26 cellular contexts compared by ENCODE assay signal in genomic region chr4:122755675-122756074, GRCh38.
"Had no signal": no experiment of that assay in that cellular context is flagged by ENCODE, and none has a peak within 500 bp of the region (broad histone marks: within the 10 kb centered on the region; RNA-seq: fewer than 3 reads in every experiment).

No MANE protein-coding gene starts in this region.

- FAIRE-seq: bronchial epithelial cell, kidney, pancreas, TTC549 had no signal

- H3K4me1 ChIP-seq: foreskin keratinocyte, pancreas, psoas muscle, thyroid gland, upper lobe of right lung had no signal

- H3K4me3 ChIP-seq: coronary artery, lung, pancreas, psoas muscle, right atrium auricular region, thyroid gland, upper lobe of right lung had no signal

- H3K36me3 Mint-ChIP-seq: activated naive CD8-positive, alpha-beta T cell; mesothelial cell of epicardium had no signal

- H3K9me3 Mint-ChIP-seq: activated T-cell treated with anti-CD3 and anti-CD28 coated beads, Interleukin-2, amount 50 U/mL, for 4 hours; activated T-helper 2 cell treated with anti-CD3 and anti-CD28 coated beads, Interferon-gamma antibody, Interleukin-2, Interleukin-4, amounts not matched to agents 10 μg/mL and 5 μg/mL and 100 μg/mL, durations not matched to agents 14 hours and 24 hours and 36 hours; endodermal cell; stimulated activated naive CD8-positive, alpha-beta T cell treated with anti-CD3 and anti-CD28 coated beads, Interleukin-15, Interleukin-2, amounts not matched to agents 100 ng/mL and 50 ng/mL, for 24 hours had no signal

- H3K27me3 ChIP-seq: foreskin keratinocyte, pancreas, right atrium auricular region, thyroid gland, upper lobe of right lung had no signal

- ATAC-seq: activated T-cell treated with anti-CD3 and anti-CD28 coated beads, Interleukin-2, amount 50 U/mL, for 4 hours; foreskin keratinocyte; naive thymus-derived CD8-positive, alpha-beta T cell; pancreas; psoas muscle; upper lobe of right lung had no signal

- DNase-seq: activated CD8-positive, alpha-beta memory T cell treated with anti-CD3 and anti-CD28 coated beads for 24 hours; activated CD8-positive, alpha-beta memory T cell treated with anti-CD3 and anti-CD28 coated beads, Interleukin-2, amount 50 U/mL, for 48 hours; activated naive CD4-positive, alpha-beta T cell; activated T-cell treated with anti-CD3 and anti-CD28 coated beads, Interleukin-2, amount 50 U/mL, for 4 hours; endodermal cell; kidney; naive thymus-derived CD8-positive, alpha-beta T cell; pancreas; psoas muscle; stimulated activated CD4-positive, alpha-beta T cell treated with anti-CD3 and anti-CD28 coated beads, Interleukin-1b, Interleukin-23, amount 100 ng/mL, for 48 hours; substantia nigra; T-helper 1 cell; thyroid gland; upper lobe of right lung had no signal

- H3K36me3 ChIP-seq: neutrophil, pancreas, right atrium auricular region, thyroid gland, upper lobe of right lung had no signal

- H3K4me3 Mint-ChIP-seq: activated naive CD8-positive, alpha-beta T cell; activated T-cell treated with anti-CD3 and anti-CD28 coated beads, Interleukin-2, amount 50 U/mL, for 4 hours; endodermal cell; mesothelial cell of epicardium; naive thymus-derived CD8-positive, alpha-beta T cell; stimulated activated naive CD8-positive, alpha-beta T cell treated with anti-CD3 and anti-CD28 coated beads, Interleukin-15, Interleukin-2, amounts not matched to agents 100 ng/mL and 50 ng/mL, for 24 hours had no signal

- H3K27ac Mint-ChIP-seq: activated naive CD8-positive, alpha-beta T cell; activated T-helper 2 cell treated with anti-CD3 and anti-CD28 coated beads, Interferon-gamma antibody, Interleukin-2, Interleukin-4, amounts not matched to agents 10 μg/mL and 5 μg/mL and 100 μg/mL, durations not matched to agents 14 hours and 24 hours and 36 hours; endodermal cell; mesothelial cell of epicardium; naive thymus-derived CD8-positive, alpha-beta T cell; stimulated activated naive CD8-positive, alpha-beta T cell treated with anti-CD3 and anti-CD28 coated beads, Interleukin-15, Interleukin-2, amounts not matched to agents 100 ng/mL and 50 ng/mL, for 24 hours had no signal

- H3K9me3 ChIP-seq: neutrophil, pancreas, psoas muscle, right atrium auricular region, thyroid gland, upper lobe of right lung had no signal

- H3K27ac ChIP-seq: coronary artery, epithelial cell of prostate, foreskin keratinocyte, neutrophil, pancreas, psoas muscle, right atrium auricular region, thyroid gland, upper lobe of right lung had no signal
